29 cellular contexts compared by ENCODE assay signal in the genomic region with DNA sequence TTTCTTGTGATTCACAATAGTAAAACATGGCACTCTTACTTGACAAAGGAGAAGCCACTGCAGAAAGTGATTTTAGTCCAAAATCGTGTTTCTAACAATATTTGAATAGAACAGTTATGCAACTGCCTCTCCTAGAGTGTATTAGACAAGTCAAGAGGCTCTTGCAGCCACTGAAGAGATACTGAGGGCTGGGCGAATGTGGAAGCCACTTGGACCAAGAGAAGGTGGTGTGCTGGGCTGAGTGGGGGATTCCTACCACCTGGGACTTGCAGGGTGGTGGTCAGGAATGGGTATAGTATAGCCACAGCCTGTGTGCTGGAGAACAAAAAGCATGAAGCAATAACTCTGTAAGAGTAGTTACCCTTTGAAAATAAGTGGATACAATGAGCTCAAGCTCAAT.
A peak's percentile ranks its signal among the peaks of the same experiment; 100 is the strongest.
DNase-seq lines count a peak whose midpoint lies in the region; ATAC-seq, FAIRE-seq and TF ChIP-seq lines count a peak whose summit lies in the region.
"Had no signal": no experiment of that assay in that cellular context is flagged by ENCODE, and none has a peak within 500 bp of the region (broad histone marks: within the 10 kb centered on the region; RNA-seq: fewer than 3 reads in every experiment).

No MANE protein-coding gene starts in this region.

- 41 to 52% (median 46%) methylated on average over 2 of the region's 2 CpGs for WGBS in small intestine, 3 donors

- no peaks in the 10 kb centered on the region for H3K4me1 ChIP-seq in left lung
- H3K4me1 ChIP-seq in upper lobe of right lung, result peaks cover 4% of the 10 kb centered on the region
- no peaks in the 10 kb centered on the region for H3K4me1 ChIP-seq in small intestine (ENCODE audit: control insufficient read depth in 2 of 2, insufficient read depth in 1 of 2, low read depth in 1 of 2, low read length in 1 of 2)
- H3K4me1 ChIP-seq: BE2C, BLaER1 had no signal

- DNase-seq in NCI-H510A (lab: John Stamatoyannopoulos, UW), result peak; percentile 3
- no peak for DNase-seq in NCI-H510A treated with DMSO at 0.1 percent for 48 hours (lab: John Stamatoyannopoulos, UW)
- peak in 1 of 2 donors; percentile 30 for DNase-seq in left lung
- DNase-seq in nephron progenitor cell, result no peak
- no peak for DNase-seq in upper lobe of right lung
- DNase-seq in small intestine, result no peak
- no peak for DNase-seq in NCI-H1048 (lab: John Stamatoyannopoulos, UW)
- DNase-seq: 8988T; ACHN; BE2C; C1 segment of cervical spinal cord; CD4-positive, alpha-beta memory T cell; CD4-positive, CD25-positive, alpha-beta regulatory T cell; CD8-positive, alpha-beta memory T cell; COR-L47; DMS 273 treated with DMSO at 0.1 percent for 48 hours; DMS153; DMS53; DMS79; DND-41; EL; GDM1 had no signal

- H3K9me3 Mint-ChIP-seq in nephron progenitor cell, result no peaks in the 10 kb centered on the region
- H3K9me3 Mint-ChIP-seq: CD14-positive monocyte had no signal

- H3K9me3 ChIP-seq in left lung (no peaks in the 10 kb centered on the region), upper lobe of right lung (no peaks in the 10 kb centered on the region), small intestine (ENCODE audit: control insufficient read depth, low read depth) (no peaks in the 10 kb centered on the region)
- H3K9me3 ChIP-seq: BE2C, BLaER1 had no signal

- H3K36me3 ChIP-seq in left lung (no peaks in the 10 kb centered on the region), upper lobe of right lung (no peaks in the 10 kb centered on the region), small intestine (ENCODE audit: control insufficient read depth in 2 of 2, insufficient read depth in 2 of 2, low read length in 2 of 2) (no peaks in the 10 kb centered on the region)
- H3K36me3 ChIP-seq: BE2C, BLaER1 had no signal

- H3K36me3 Mint-ChIP-seq in nephron progenitor cell (ENCODE audit: low read depth), result no peaks in the 10 kb centered on the region
- H3K36me3 Mint-ChIP-seq: CD14-positive monocyte; CD4-positive, alpha-beta memory T cell; CD4-positive, CD25-positive, alpha-beta regulatory T cell; CD8-positive, alpha-beta memory T cell had no signal

- TF ChIP-seq CTCF in left lung (IDR thresholded peaks at IDR 0.05) (no peak), nephron progenitor cell (IDR thresholded peaks at IDR 0.05) (no peak), upper lobe of right lung (IDR thresholded peaks at IDR 0.05) (no peak)

- H3K4me1 Mint-ChIP-seq in nephron progenitor cell, result peaks cover 17% of the 10 kb centered on the region
- H3K4me1 Mint-ChIP-seq: CD14-positive monocyte; CD4-positive, alpha-beta memory T cell; CD4-positive, CD25-positive, alpha-beta regulatory T cell; CD8-positive, alpha-beta memory T cell had no signal

- no peak overlapping the region for H3K27ac ChIP-seq in left lung
- H3K27ac ChIP-seq in upper lobe of right lung, result no peak overlapping the region
- H3K27ac ChIP-seq in small intestine (ENCODE audit: low read depth in 1 of 2, low read length in 1 of 2), result no peak overlapping the region
- H3K27ac ChIP-seq: BLaER1 had no signal

- ATAC-seq in left lung (peak; percentile 82), upper lobe of right lung (peak; percentile 56), GM18861 (IDR thresholded peaks at IDR 0.05; ENCODE audit: unreplicated experiment) (no peak)
- ATAC-seq: GM12878 had no signal

- H3K27ac Mint-ChIP-seq in nephron progenitor cell, result peak overlapping the region; percentile 68
- H3K27ac Mint-ChIP-seq: CD14-positive monocyte; CD4-positive, alpha-beta memory T cell; CD4-positive, CD25-positive, alpha-beta regulatory T cell; CD8-positive, alpha-beta memory T cell had no signal

- no peak overlapping the region for H3K4me3 Mint-ChIP-seq in nephron progenitor cell
- H3K4me3 Mint-ChIP-seq: CD14-positive monocyte; CD4-positive, alpha-beta memory T cell; CD4-positive, CD25-positive, alpha-beta regulatory T cell; CD8-positive, alpha-beta memory T cell had no signal

- FAIRE-seq in small intestine (lab: Jason Lieb, UNC), result no peak
- FAIRE-seq: A204.1, GM12878, GM12892, GM18507 had no signal

- H3K27me3 ChIP-seq in left lung (peaks cover 0 to 5% of the 10 kb centered on the region in 2 donors), upper lobe of right lung (no peaks in the 10 kb centered on the region), small intestine (ENCODE audit: control insufficient read depth in 2 of 2, insufficient read depth in 2 of 2, low read length in 2 of 2) (no peaks in the 10 kb centered on the region)
- H3K27me3 ChIP-seq: BE2C, BLaER1 had no signal

- peaks cover 9% of the 10 kb centered on the region for H3K27me3 Mint-ChIP-seq in nephron progenitor cell (ENCODE audit: low read depth, poor library complexity)
- H3K27me3 Mint-ChIP-seq: CD4-positive, alpha-beta memory T cell; CD4-positive, CD25-positive, alpha-beta regulatory T cell had no signal

- intact Hi-C loops in left lung (cut with DNase I) (no loop called here), upper lobe of right lung (cut with DNase I) (no loop called here)

- H3K4me3 ChIP-seq in left lung (no peak overlapping the region), upper lobe of right lung (no peak overlapping the region), small intestine (ENCODE audit: low read depth in 1 of 2, low read length in 2 of 2) (no peak overlapping the region)
- H3K4me3 ChIP-seq: BLaER1, GM12878 had no signal
